ENCODE assay signal across 21 cellular contexts in the genomic region with DNA sequence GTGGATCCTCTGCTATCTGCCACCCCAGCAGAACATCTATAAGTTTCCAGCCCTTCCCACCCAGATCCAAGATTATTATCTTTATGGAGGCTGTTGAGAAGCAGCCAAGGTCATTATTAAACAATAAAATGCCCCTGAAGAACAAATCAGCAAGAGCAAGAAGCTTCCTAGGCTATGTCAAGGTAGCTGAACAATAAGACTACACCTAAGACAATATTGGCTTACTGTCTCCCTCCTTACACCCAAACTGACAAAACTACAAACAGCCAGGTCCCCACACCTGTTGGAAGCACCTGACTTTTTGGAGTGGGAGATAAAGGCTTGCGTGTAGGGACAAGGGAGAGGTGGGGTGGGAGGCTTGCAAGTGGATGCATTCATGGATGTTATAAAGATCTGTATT.
A peak's percentile ranks its signal among the peaks of the same experiment; 100 is the strongest.
DNase-seq lines count a peak whose midpoint lies in the region; ATAC-seq and TF ChIP-seq lines count a peak whose summit lies in the region.
"Had no signal": no experiment of that assay in that cellular context is flagged by ENCODE, and none has a peak within 500 bp of the region (broad histone marks: within the 10 kb centered on the region; RNA-seq: fewer than 3 reads in every experiment).

No MANE protein-coding gene starts in this region.

- peaks cover 22% of the 10 kb centered on the region for H3K36me3 Mint-ChIP-seq in T-helper 1 cell treated with Interleukin-12 subunit alpha and Interleukin-12 subunit beta and Interleukin-4 antibody, amounts not matched to agents 30 μg/mL and 1 μg/mL, for 36 hours (ENCODE audit: low read depth)
- no peaks in the 10 kb centered on the region for H3K36me3 Mint-ChIP-seq in CD4-positive, CD25-positive, alpha-beta regulatory T cell

- H3K9ac ChIP-seq in mucosa of rectum (ENCODE audit: low read depth in 1 of 2, low read length in 2 of 2): peak overlapping the region in 1 of 2 donors; percentile 30
- H3K9ac ChIP-seq: KMS-11 had no signal

- H3K27me3 Mint-ChIP-seq in T-helper 1 cell treated with Interleukin-12 subunit alpha and Interleukin-12 subunit beta and Interleukin-4 antibody, amounts not matched to agents 30 μg/mL and 1 μg/mL, for 36 hours (ENCODE audit: low read depth): no peaks in the 10 kb centered on the region
- H3K27me3 Mint-ChIP-seq in CD4-positive, CD25-positive, alpha-beta regulatory T cell: no peaks in the 10 kb centered on the region
- H3K27me3 Mint-ChIP-seq: activated CD8-positive, alpha-beta memory T cell treated with anti-CD3 and anti-CD28 coated beads, Interleukin-2, amount 10 ng/mL, durations not matched to agents 7 days and 5 days; dendritic cell treated with granulocyte-macrophage colony-stimulating factor and Interleukin-4, amounts not matched to agents 40 ng/mL and 50 ng/mL, for 4 days had no signal

- H3K9me3 ChIP-seq in CD4-positive, CD25-positive, alpha-beta regulatory T cell (ENCODE audit: control insufficient read depth in 2 of 2, low read length in 2 of 2): no peaks in the 10 kb centered on the region
- H3K9me3 ChIP-seq in mucosa of rectum (ENCODE audit: control insufficient read depth in 2 of 2, low read length in 2 of 2): no peaks in the 10 kb centered on the region
- H3K9me3 ChIP-seq: gastrocnemius medialis, HAP-1, tibial artery had no signal

- peak overlapping the region; percentile 6 for H3K27ac Mint-ChIP-seq in T-helper 1 cell treated with Interleukin-12 subunit alpha and Interleukin-12 subunit beta and Interleukin-4 antibody, amounts not matched to agents 30 μg/mL and 1 μg/mL, for 36 hours
- H3K27ac Mint-ChIP-seq in CD4-positive, CD25-positive, alpha-beta regulatory T cell: peak overlapping the region; percentile 87 to 95 (median 87)
- H3K27ac Mint-ChIP-seq: activated CD8-positive, alpha-beta memory T cell treated with anti-CD3 and anti-CD28 coated beads, Interleukin-2, amount 10 ng/mL, durations not matched to agents 7 days and 5 days; dendritic cell treated with granulocyte-macrophage colony-stimulating factor and Interleukin-4, amounts not matched to agents 40 ng/mL and 50 ng/mL, for 4 days had no signal

- peak overlapping the region; percentile 66 for H3K4me3 ChIP-seq in CD4-positive, CD25-positive, alpha-beta regulatory T cell (ENCODE audit: low read depth, low read length)
- H3K4me3 ChIP-seq in mucosa of rectum (ENCODE audit: low read length in 2 of 2): peak overlapping the region in 1 of 2 donors; percentile 14
- H3K4me3 ChIP-seq: gastrocnemius medialis, HAP-1, SK-N-MC, skin epidermis, tibial artery had no signal

- DNase-seq in T-helper 1 cell: no peak
- no peak for DNase-seq in CD4-positive, CD25-positive, alpha-beta regulatory T cell
- DNase-seq: activated CD8-positive, alpha-beta memory T cell treated with anti-CD3 and anti-CD28 coated beads, Interleukin-2, amount 10 ng/mL, durations not matched to agents 7 days and 5 days; activated gamma-delta T cell treated with Interleukin-2 at 50 U/mL for 16 hours; brain microvascular endothelial cell; gastrocnemius medialis; stimulated activated CD4-positive, alpha-beta T cell treated with anti-CD3 and anti-CD28 coated beads, Interleukin-4, amount 100 ng/mL, for 4 hours; stimulated activated CD8-positive, alpha-beta memory T cell treated with anti-CD3 and anti-CD28 coated beads, Interleukin-4, amount 100 ng/mL, for 48 hours; tibial artery had no signal

- ATAC-seq in CD4-positive, CD25-positive, alpha-beta regulatory T cell (ENCODE audit: low read depth in 2 of 2): no peak
- no peak for ATAC-seq in HG03457 (IDR thresholded peaks at IDR 0.05; ENCODE audit: unreplicated experiment)
- no peak for ATAC-seq in HG03342 (IDR thresholded peaks at IDR 0.05; ENCODE audit: unreplicated experiment)
- no peak for ATAC-seq in GM19467 (IDR thresholded peaks at IDR 0.05; ENCODE audit: unreplicated experiment)
- ATAC-seq: activated CD8-positive, alpha-beta memory T cell treated with anti-CD3 and anti-CD28 coated beads, Interleukin-2, amount 10 ng/mL, durations not matched to agents 7 days and 5 days; gastrocnemius medialis had no signal

- no peak overlapping the region for H3K4me3 Mint-ChIP-seq in T-helper 1 cell treated with Interleukin-12 subunit alpha and Interleukin-12 subunit beta and Interleukin-4 antibody, amounts not matched to agents 30 μg/mL and 1 μg/mL, for 36 hours
- peak overlapping the region in 3 of 4 donors; percentile 3 to 72 (median 65) for H3K4me3 Mint-ChIP-seq in CD4-positive, CD25-positive, alpha-beta regulatory T cell
- H3K4me3 Mint-ChIP-seq: activated CD8-positive, alpha-beta memory T cell treated with anti-CD3 and anti-CD28 coated beads, Interleukin-2, amount 10 ng/mL, durations not matched to agents 7 days and 5 days; dendritic cell treated with granulocyte-macrophage colony-stimulating factor and Interleukin-4, amounts not matched to agents 40 ng/mL and 50 ng/mL, for 4 days had no signal

- H3K4me1 ChIP-seq in CD4-positive, CD25-positive, alpha-beta regulatory T cell (ENCODE audit: control insufficient read depth, insufficient read depth, low read length, poor library complexity, severe bottlenecking): peaks cover 88% of the 10 kb centered on the region
- peaks cover 43 to 56% of the 10 kb centered on the region in 2 donors for H3K4me1 ChIP-seq in mucosa of rectum (ENCODE audit: control insufficient read depth in 2 of 2, insufficient read depth in 2 of 2, low read length in 2 of 2)

- no peak overlapping the region for H3K27ac ChIP-seq in CD4-positive, CD25-positive, alpha-beta regulatory T cell (ENCODE audit: insufficient read depth, low read length, poor library complexity, severe bottlenecking)
- H3K27ac ChIP-seq in VCaP (peak overlapping the region; percentile 60), mucosa of rectum (ENCODE audit: low read depth in 2 of 2, low read length in 2 of 2) (peak overlapping the region; percentile 12 to 74)
- H3K27ac ChIP-seq: 22Rv1, gastrocnemius medialis, KMS-11, SK-N-MC, tibial artery had no signal

- TF ChIP-seq CTCF in VCaP (conservative IDR thresholded peaks at IDR 0.05): no peak

- peaks cover 81% of the 10 kb centered on the region for H3K4me1 Mint-ChIP-seq in T-helper 1 cell treated with Interleukin-12 subunit alpha and Interleukin-12 subunit beta and Interleukin-4 antibody, amounts not matched to agents 30 μg/mL and 1 μg/mL, for 36 hours (ENCODE audit: low read depth)
- H3K4me1 Mint-ChIP-seq in CD4-positive, CD25-positive, alpha-beta regulatory T cell: peaks cover 60 to 98% (median 72%) of the 10 kb centered on the region in 4 donors

- H3K9me3 Mint-ChIP-seq in T-helper 1 cell treated with Interleukin-12 subunit alpha and Interleukin-12 subunit beta and Interleukin-4 antibody, amounts not matched to agents 30 μg/mL and 1 μg/mL, for 36 hours: no peaks in the 10 kb centered on the region
- H3K9me3 Mint-ChIP-seq in CD4-positive, CD25-positive, alpha-beta regulatory T cell: no peaks in the 10 kb centered on the region
- H3K9me3 Mint-ChIP-seq: dendritic cell treated with granulocyte-macrophage colony-stimulating factor and Interleukin-4, amounts not matched to agents 40 ng/mL and 50 ng/mL, for 4 days had no signal

- H3K36me3 ChIP-seq in CD4-positive, CD25-positive, alpha-beta regulatory T cell (ENCODE audit: control insufficient read depth, insufficient read depth, low read length): no peaks in the 10 kb centered on the region
- H3K36me3 ChIP-seq in mucosa of rectum (ENCODE audit: control insufficient read depth in 2 of 2, insufficient read depth in 2 of 2, low read length in 2 of 2): no peaks in the 10 kb centered on the region
- H3K36me3 ChIP-seq: gastrocnemius medialis, HAP-1, tibial artery had no signal

- H3K27me3 ChIP-seq in CD4-positive, CD25-positive, alpha-beta regulatory T cell (ENCODE audit: control insufficient read depth, insufficient read depth, low read length): no peaks in the 10 kb centered on the region
- H3K27me3 ChIP-seq in mucosa of rectum (ENCODE audit: control insufficient read depth in 2 of 2, insufficient read depth in 2 of 2, low read length in 2 of 2): no peaks in the 10 kb centered on the region
- H3K27me3 ChIP-seq: brain microvascular endothelial cell, gastrocnemius medialis, tibial artery had no signal
